29 cellular contexts compared by ENCODE assay signal in genomic region chr12:109394891-109395290, GRCh38. TPM values are rescaled to one million over a fixed set of nuclear protein-coding genes. Genes with fewer than 3 reads are reported as not detected.
"Had no signal": no experiment of that assay in that cellular context is flagged by ENCODE, and none has a peak within 500 bp of the region (broad histone marks: within the 10 kb centered on the region; RNA-seq: fewer than 3 reads in every experiment).

No MANE protein-coding gene starts in this region.

- H3K27me3 ChIP-seq: testis, thyroid gland, tibial nerve, transverse colon, upper lobe of left lung, uterus, vagina had no signal

- H3K27ac Mint-ChIP-seq: stimulated activated memory B cell treated with anti-CD40 and anti-IgM and Interleukin-4, amounts not matched to agents 10 μg/mL and 1 μg/mL and 100 μg/mL, for 72 hours; stimulated activated naive B cell treated with anti-CD40 and anti-IgM and Interleukin-4, amounts not matched to agents 10 μg/mL and 1 μg/mL and 100 μg/mL, for 72 hours; stimulated activated naive CD8-positive, alpha-beta T cell treated with anti-CD3 and anti-CD28 coated beads, Interleukin-15, amount 100 ng/mL, for 72 hours; stimulated activated naive CD8-positive, alpha-beta T cell treated with anti-CD3 and anti-CD28 coated beads, Interleukin-15, Interleukin-2, amounts not matched to agents 100 ng/mL and 50 ng/mL, for 24 hours; type B pancreatic cell had no signal

- H3K27ac ChIP-seq: stomach, suprapubic skin, testis, thoracic aorta, thyroid gland, tibial artery, tibial nerve, transverse colon, upper lobe of left lung, upper lobe of right lung, uterus, vagina had no signal

- H3K4me3 ChIP-seq: stomach, suprapubic skin, testis, thoracic aorta, thyroid gland, tibial artery, tibial nerve, transverse colon, upper lobe of left lung, upper lobe of right lung, uterus, vagina had no signal

- H3K4me3 Mint-ChIP-seq: stimulated activated memory B cell treated with anti-CD40 and anti-IgM and Interleukin-4, amounts not matched to agents 10 μg/mL and 1 μg/mL and 100 μg/mL, for 72 hours; stimulated activated naive B cell treated with anti-CD40 and anti-IgM and Interleukin-4, amounts not matched to agents 10 μg/mL and 1 μg/mL and 100 μg/mL, for 72 hours; stimulated activated naive CD8-positive, alpha-beta T cell treated with anti-CD3 and anti-CD28 coated beads, Interleukin-15, amount 100 ng/mL, for 72 hours; stimulated activated naive CD8-positive, alpha-beta T cell treated with anti-CD3 and anti-CD28 coated beads, Interleukin-15, Interleukin-2, amounts not matched to agents 100 ng/mL and 50 ng/mL, for 24 hours; type B pancreatic cell had no signal

- DNase-seq: stimulated activated CD4-positive, alpha-beta T cell treated with anti-CD3 and anti-CD28 coated beads, Interleukin-2, amount 100 ng/mL, for 24 hours; stimulated activated CD4-positive, alpha-beta T cell treated with anti-CD3 and anti-CD28 coated beads, Interleukin-2, amount 100 ng/mL, for 48 hours; stimulated activated CD4-positive, alpha-beta T cell treated with anti-CD3 and anti-CD28 coated beads, Interleukin-4, amount 100 ng/mL, for 1 hour; stimulated activated CD4-positive, alpha-beta T cell treated with anti-CD3 and anti-CD28 coated beads, Interleukin-4, amount 100 ng/mL, for 24 hours; stimulated activated CD4-positive, alpha-beta T cell treated with anti-CD3 and anti-CD28 coated beads, Interleukin-4, amount 100 ng/mL, for 4 hours; stimulated activated CD8-positive, alpha-beta memory T cell treated with anti-CD3 and anti-CD28 coated beads, Interleukin-4, amount 100 ng/mL, for 48 hours; stimulated activated naive B cell treated with anti-CD40 and anti-IgM and Interleukin-4, amounts not matched to agents 10 μg/mL and 1 μg/mL and 100 μg/mL, for 72 hours; stimulated activated naive CD4-positive, alpha-beta T cell; stimulated activated naive CD4-positive, alpha-beta T cell treated with Interleukin-2 at 50 U/mL for 16 hours; stimulated activated naive CD8-positive, alpha-beta T cell treated with anti-CD3 and anti-CD28 coated beads, Interleukin-15, amount 100 ng/mL, for 72 hours; stimulated activated naive CD8-positive, alpha-beta T cell treated with anti-CD3 and anti-CD28 coated beads, Interleukin-15, Interleukin-2, amounts not matched to agents 100 U/mL and 50 U/mL, for 24 hours; stomach; substantia nigra; testis; thyroid gland; tibial artery; transverse colon; upper lobe of left lung; upper lobe of right lung; uterus had no signal

- H3K9me3 ChIP-seq: stomach, suprapubic skin, testis, thoracic aorta, thyroid gland, tibial artery, tibial nerve, transverse colon, upper lobe of left lung, upper lobe of right lung, uterus, vagina had no signal

- H3K4me1 ChIP-seq: stomach, suprapubic skin, testis, thyroid gland, tibial artery, tibial nerve, transverse colon, upper lobe of left lung, upper lobe of right lung, uterus, vagina had no signal

- H3K36me3 ChIP-seq: stomach, suprapubic skin, thoracic aorta, thyroid gland, tibial artery, tibial nerve, transverse colon, upper lobe of left lung, upper lobe of right lung, uterus, vagina had no signal

- H3K36me3 Mint-ChIP-seq: stimulated activated memory B cell treated with anti-CD40 and anti-IgM and Interleukin-4, amounts not matched to agents 10 μg/mL and 1 μg/mL and 100 μg/mL, for 72 hours; stimulated activated naive B cell treated with anti-CD40 and anti-IgM and Interleukin-4, amounts not matched to agents 10 μg/mL and 1 μg/mL and 100 μg/mL, for 72 hours; type B pancreatic cell had no signal

- H3K4me1 Mint-ChIP-seq: stimulated activated memory B cell treated with anti-CD40 and anti-IgM and Interleukin-4, amounts not matched to agents 10 μg/mL and 1 μg/mL and 100 μg/mL, for 72 hours; stimulated activated naive B cell treated with anti-CD40 and anti-IgM and Interleukin-4, amounts not matched to agents 10 μg/mL and 1 μg/mL and 100 μg/mL, for 72 hours; stimulated activated naive CD8-positive, alpha-beta T cell treated with anti-CD3 and anti-CD28 coated beads, Interleukin-15, amount 100 ng/mL, for 72 hours had no signal

- ATAC-seq: stimulated activated memory B cell treated with anti-CD40 and anti-IgM and Interleukin-4, amounts not matched to agents 10 μg/mL and 1 μg/mL and 100 μg/mL, for 72 hours; stimulated activated naive B cell treated with anti-CD40 and anti-IgM and Interleukin-4, amounts not matched to agents 10 μg/mL and 1 μg/mL and 100 μg/mL, for 72 hours; stimulated activated naive CD8-positive, alpha-beta T cell treated with anti-CD3 and anti-CD28 coated beads, Interleukin-15, amount 100 ng/mL, for 72 hours; stimulated activated naive CD8-positive, alpha-beta T cell treated with anti-CD3 and anti-CD28 coated beads, Interleukin-15, Interleukin-2, amounts not matched to agents 100 U/mL and 50 U/mL, for 24 hours; upper lobe of right lung had no signal

- H3K9me3 Mint-ChIP-seq: stimulated activated memory B cell treated with anti-CD40 and anti-IgM and Interleukin-4, amounts not matched to agents 10 μg/mL and 1 μg/mL and 100 μg/mL, for 72 hours; stimulated activated naive B cell treated with anti-CD40 and anti-IgM and Interleukin-4, amounts not matched to agents 10 μg/mL and 1 μg/mL and 100 μg/mL, for 72 hours; stimulated activated naive CD8-positive, alpha-beta T cell treated with anti-CD3 and anti-CD28 coated beads, Interleukin-15, amount 100 ng/mL, for 72 hours; stimulated activated naive CD8-positive, alpha-beta T cell treated with anti-CD3 and anti-CD28 coated beads, Interleukin-15, Interleukin-2, amounts not matched to agents 100 ng/mL and 50 ng/mL, for 24 hours; type B pancreatic cell had no signal

RNA-seq across cellular contexts. Expression of gene MYO1H, which starts 47.2 kb away (rescaled TPM):
- total RNA-seq: stomach, thoracic aorta, transverse colon, ureter, urinary bladder, uterus, vagina had no signal
- polyA plus RNA-seq: urinary bladder had no signal
